19 cellular contexts compared by ENCODE assay signal in genomic region chr9:21998026-21998425, GRCh38. TPM values are rescaled to one million over a fixed set of nuclear protein-coding genes. Genes with fewer than 3 reads are reported as not detected.
A peak's percentile ranks its signal among the peaks of the same experiment; 100 is the strongest.
DNase-seq lines count a peak whose midpoint lies in the region; ATAC-seq, FAIRE-seq and TF ChIP-seq lines count a peak whose summit lies in the region.
"Had no signal": no experiment of that assay in that cellular context is flagged by ENCODE, and none has a peak within 500 bp of the region (broad histone marks: within the 10 kb centered on the region; RNA-seq: fewer than 3 reads in every experiment).

No MANE protein-coding gene starts in this region.

- H3K9ac ChIP-seq in Loucy (ENCODE audit: low read depth, low read length, poor library complexity, severe bottlenecking), result no peak overlapping the region
- H3K9ac ChIP-seq in H1 (replicated peaks in 1 of 4; ENCODE audit: extremely low read depth in 1 of 4, low read depth in 3 of 4, low read length in 3 of 4), result no peak overlapping the region

- H3K9me2 ChIP-seq in Loucy (replicated peaks; ENCODE audit: low read depth, low read length), result no peaks in the 10 kb centered on the region

- no peak overlapping the region for H4K5ac ChIP-seq in H1 (ENCODE audit: insufficient read length, low read depth, low read length)

- no peak for DNase-seq in natural killer cell
- no peak for DNase-seq in natural killer cell treated with Interleukin-12 subunit alpha and Interleukin-12 subunit beta and Interleukin-15 and Interleukin-18, amount 100 ng/mL, for 72 hours (ENCODE audit: low spot score)
- DNase-seq in H1 (ENCODE audit: low read depth in 1 of 2, low spot score in 2 of 2), result no peak
- no peak for DNase-seq in SIG-M5 treated with dmso at 0.1 percent for 504 hours (lab: John Stamatoyannopoulos, UW; ENCODE audit: unreplicated experiment)
- no peak for DNase-seq in prostate gland (ENCODE audit: low spot score)
- DNase-seq: Caco-2; CD8-positive, alpha-beta memory T cell; DMS53; GOT3; HCEC 1CT; KBM-7 had no signal

- POLR2A ChIA-PET in H1 (lab: Charles Lee; ENCODE audit: partially characterized antibody), result no interaction called here

- ATAC-seq in natural killer cell, result no peak
- ATAC-seq in natural killer cell treated with Interleukin-12 subunit alpha and Interleukin-12 subunit beta and Interleukin-15 and Interleukin-18, amount 100 ng/mL, for 72 hours, result no peak
- ATAC-seq in gastroesophageal sphincter, result no peak
- ATAC-seq in GM19395 (IDR thresholded peaks at IDR 0.05; ENCODE audit: unreplicated experiment), result no peak

- intact Hi-C loops in natural killer cell (cut with micrococcal nuclease), result no loop called here
- intact Hi-C loops in prostate gland (cut with DNase I), result no loop called here

- no peaks in the 10 kb centered on the region for H3K36me3 Mint-ChIP-seq in natural killer cell
- no peaks in the 10 kb centered on the region for H3K36me3 Mint-ChIP-seq in natural killer cell treated with Interleukin-12 subunit alpha and Interleukin-12 subunit beta and Interleukin-15 and Interleukin-18, amount 100 ng/mL, for 72 hours

- H3K9me3 ChIP-seq in Loucy (ENCODE audit: insufficient read depth, low read depth, low read length), result no peaks in the 10 kb centered on the region
- no peaks in the 10 kb centered on the region for H3K9me3 ChIP-seq in H1 (ENCODE audit: insufficient read depth in 2 of 2, low read depth in 1 of 2, low read length in 1 of 2)
- H3K9me3 ChIP-seq in gastroesophageal sphincter, result no peaks in the 10 kb centered on the region
- no peaks in the 10 kb centered on the region for H3K9me3 ChIP-seq in prostate gland
- H3K9me3 ChIP-seq: Caco-2 had no signal

- no peak overlapping the region for H3K23ac ChIP-seq in H1 (ENCODE audit: insufficient read length)

- no peak for FAIRE-seq in H1 (lab: Jason Lieb, UNC)

- H3K36me3 ChIP-seq in Loucy (ENCODE audit: insufficient read depth, low read length), result no peaks in the 10 kb centered on the region
- no peaks in the 10 kb centered on the region for H3K36me3 ChIP-seq in H1 (ENCODE audit: control insufficient read depth in 2 of 4, insufficient read depth in 4 of 4, low read length in 3 of 4)
- H3K36me3 ChIP-seq in gastroesophageal sphincter, result no peaks in the 10 kb centered on the region
- H3K36me3 ChIP-seq in prostate gland, result no peaks in the 10 kb centered on the region

- H4K20me1 ChIP-seq in Loucy (ENCODE audit: insufficient read depth, low read length, poor library complexity, severe bottlenecking), result peaks cover 23% of the 10 kb centered on the region
- peaks cover 0 to 11% of the 10 kb centered on the region in 2 experiments for H4K20me1 ChIP-seq in H1 (replicated peaks in 1 of 2; ENCODE audit: control insufficient read depth in 1 of 2, insufficient read depth in 2 of 2, low read length in 2 of 2)

- peaks cover 8 to 30% of the 10 kb centered on the region in 2 donors for H3K4me1 Mint-ChIP-seq in natural killer cell
- peaks cover 10 to 12% of the 10 kb centered on the region in 2 donors for H3K4me1 Mint-ChIP-seq in natural killer cell treated with Interleukin-12 subunit alpha and Interleukin-12 subunit beta and Interleukin-15 and Interleukin-18, amount 100 ng/mL, for 72 hours (ENCODE audit: low read depth in 2 of 2)

- peaks cover 30% of the 10 kb centered on the region for H3K4me1 ChIP-seq in Loucy (ENCODE audit: insufficient read depth, low read length, poor library complexity, severe bottlenecking)
- peaks cover 4 to 24% (median 10%) of the 10 kb centered on the region in 4 experiments; a peak in 6 of 7 replicates for H3K4me1 ChIP-seq in H1 (replicated peaks in 1 of 4; ENCODE audit: control insufficient read depth in 3 of 4, insufficient read depth in 4 of 4, low read length in 3 of 4)
- H3K4me1 ChIP-seq in gastroesophageal sphincter, result peaks cover 0 to 20% (median 0%) of the 10 kb centered on the region in 3 donors
- no peaks in the 10 kb centered on the region for H3K4me1 ChIP-seq in prostate gland (replicated peaks)

- no peak overlapping the region for H4K91ac ChIP-seq in H1 (replicated peaks; ENCODE audit: insufficient read length, low read length)

- H4K8ac ChIP-seq in H1 (ENCODE audit: extremely low read depth, insufficient read depth, low read length), result no peak overlapping the region

- H2AFZ ChIP-seq in Loucy (ENCODE audit: low read length) (no peak overlapping the region), H1 (ENCODE audit: low read length) (no peak overlapping the region)

- H2BK15ac ChIP-seq in H1 (ENCODE audit: low read length), result no peak overlapping the region

- H3K18ac ChIP-seq in H1 (ENCODE audit: extremely low read depth, low read length), result no peak overlapping the region

- TF ChIP-seq EP300 in H1 (IDR thresholded peaks at IDR 0.05; ENCODE audit: borderline replicate concordance in 1 of 2, low read depth in 2 of 2, low read length in 2 of 2) (no peak), gastroesophageal sphincter (IDR thresholded peaks at IDR 0.05) (no peak)

- WGBS in H1 (ENCODE audit: extremely low coverage in 1 of 2, insufficient coverage in 1 of 2, insufficient read length in 1 of 2, insufficient replicate concordance in 2 of 2, low coverage in 1 of 2, low lambda C conversion rate in 2 of 2, missing lambda C conversion rate in 1 of 2), 2 experiments, result 30% methylated on average over 2 of the region's 2 CpGs; no CpG with 5 or more reads in 1 of the 2 experiments
- 75 to 88% methylated on average over 2 of the region's 2 CpGs for WGBS in gastroesophageal sphincter (ENCODE audit: low coverage in 1 of 2), 2 donors
- WGBS in prostate gland, result 76% methylated on average over 2 of the region's 2 CpGs

- peaks cover 75% of the 10 kb centered on the region for H3K79me2 ChIP-seq in Loucy (ENCODE audit: insufficient read depth, low read length)
- H3K79me2 ChIP-seq in H1 (ENCODE audit: control insufficient read depth in 1 of 2, insufficient read depth in 2 of 2, low read length in 2 of 2), result no peaks in the 10 kb centered on the region

- H3K4me3 ChIP-seq in Loucy (ENCODE audit: low read length, poor library complexity, severe bottlenecking) (peak overlapping the region; percentile 99), H1 (ENCODE audit: extremely low read depth in 1 of 4, insufficient read depth in 2 of 4, low read depth in 3 of 4, low read length in 4 of 4) (no peak overlapping the region), gastroesophageal sphincter (no peak overlapping the region), prostate gland (no peak overlapping the region)

- H3K4ac ChIP-seq in H1 (replicated peaks; ENCODE audit: insufficient read length, low read depth, low read length), result no peak overlapping the region

- H2BK120ac ChIP-seq in H1 (replicated peaks; ENCODE audit: low read depth, low read length), result no peak overlapping the region

- H3K4me2 ChIP-seq in Loucy (ENCODE audit: low read depth, low read length, poor library complexity, severe bottlenecking), result peak overlapping the region; percentile 84
- H3K4me2 ChIP-seq in H1 (ENCODE audit: insufficient read depth in 1 of 2, low read depth in 2 of 2, low read length in 2 of 2), result no peak overlapping the region; a peak in 1 of 4 replicates

- peaks cover 14 to 24% of the 10 kb centered on the region in 2 donors for H3K27me3 Mint-ChIP-seq in natural killer cell (ENCODE audit: low read depth in 2 of 2)
- peaks cover 11 to 16% of the 10 kb centered on the region in 2 donors for H3K27me3 Mint-ChIP-seq in natural killer cell treated with Interleukin-12 subunit alpha and Interleukin-12 subunit beta and Interleukin-15 and Interleukin-18, amount 100 ng/mL, for 72 hours

- no peaks in the 10 kb centered on the region for H3K9me3 Mint-ChIP-seq in natural killer cell
- H3K9me3 Mint-ChIP-seq in natural killer cell treated with Interleukin-12 subunit alpha and Interleukin-12 subunit beta and Interleukin-15 and Interleukin-18, amount 100 ng/mL, for 72 hours, result no peaks in the 10 kb centered on the region
- H3K9me3 Mint-ChIP-seq: CD8-positive, alpha-beta memory T cell had no signal

- H2BK12ac ChIP-seq in H1 (ENCODE audit: low read depth, low read length), result no peak overlapping the region

- H2BK20ac ChIP-seq in H1 (ENCODE audit: low read length), result no peak overlapping the region

- no peak overlapping the region for H3K27ac Mint-ChIP-seq in natural killer cell
- no peak overlapping the region for H3K27ac Mint-ChIP-seq in natural killer cell treated with Interleukin-12 subunit alpha and Interleukin-12 subunit beta and Interleukin-15 and Interleukin-18, amount 100 ng/mL, for 72 hours
- H3K27ac Mint-ChIP-seq: CD14-positive monocyte had no signal

- no peak overlapping the region for H2AK5ac ChIP-seq in H1 (ENCODE audit: low read depth, low read length)

- TF ChIP-seq RAD21 in H1 (IDR thresholded peaks at IDR 0.05 in 1 of 2, conservative IDR thresholded peaks at IDR 0.05 in 1 of 2; ENCODE audit: low read depth in 2 of 2, low read length in 2 of 2), result no peak

- no peak for TF ChIP-seq POLR2A in H1 (IDR thresholded peaks at IDR 0.05; ENCODE audit: control extremely low read depth in 1 of 2, low read depth in 2 of 2, low read length in 2 of 2)
- TF ChIP-seq POLR2A in gastroesophageal sphincter (IDR thresholded peaks at IDR 0.05), result no peak
- no peak for TF ChIP-seq POLR2A in prostate gland (IDR thresholded peaks at IDR 0.05)

- H2BK5ac ChIP-seq in H1 (ENCODE audit: low read depth, low read length), result no peak overlapping the region; the same call in 1 of the 2 replicates

- H3F3A ChIP-seq in Loucy (ENCODE audit: low read depth), result no peaks in the 10 kb centered on the region

- no peak overlapping the region for H3K56ac ChIP-seq in H1 (replicated peaks; ENCODE audit: insufficient read length, low read depth, low read length)

- H3K27ac ChIP-seq in H1 (ENCODE audit: low read depth, low read length) (no peak overlapping the region), gastroesophageal sphincter (no peak overlapping the region), prostate gland (no peak overlapping the region)
- H3K27ac ChIP-seq: 22Rv1, HL-60 had no signal

- CTCF ChIA-PET in H1 (lab: Charles Lee; ENCODE audit: partially characterized antibody), result interaction anchor here (3.3 kb wide), 1 partner anchor 10 kb away, joined by 39 read pairs; the partner anchor contains the start of gene CDKN2B

- H3K14ac ChIP-seq in H1 (ENCODE audit: insufficient read length), result no peak overlapping the region

- H3K27me3 ChIP-seq in Loucy (ENCODE audit: insufficient read depth, low read length, poor library complexity, severe bottlenecking) (no peaks in the 10 kb centered on the region), H1 (replicated peaks in 1 of 4; ENCODE audit: control insufficient read depth in 3 of 4, extremely low read depth in 1 of 4, insufficient read depth in 3 of 4, low read length in 3 of 4) (peaks cover 14 to 54% (median 39%) of the 10 kb centered on the region in 4 experiments), gastroesophageal sphincter (peaks cover 15% of the 10 kb centered on the region), prostate gland (replicated peaks; ENCODE audit: insufficient read depth) (no peaks in the 10 kb centered on the region)

- no peak for TF ChIP-seq CTCF in natural killer cell (IDR thresholded peaks at IDR 0.05)
- TF ChIP-seq CTCF in Loucy (conservative IDR thresholded peaks at IDR 0.05; ENCODE audit: low read length), result no peak
- TF ChIP-seq CTCF in H1 (IDR thresholded peaks at IDR 0.05; ENCODE audit: control extremely low read depth in 1 of 3, insufficient read depth in 1 of 3, low read depth in 1 of 3, low read length in 3 of 3), result no peak
- TF ChIP-seq CTCF in gastroesophageal sphincter (IDR thresholded peaks at IDR 0.05), result no peak
- TF ChIP-seq CTCF in prostate gland (IDR thresholded peaks at IDR 0.05), result no peak

- no peaks in the 10 kb centered on the region for H3K79me1 ChIP-seq in H1 (ENCODE audit: low read depth, low read length)

- peak overlapping the region; percentile 32 for H3K4me3 Mint-ChIP-seq in natural killer cell
- H3K4me3 Mint-ChIP-seq in natural killer cell treated with Interleukin-12 subunit alpha and Interleukin-12 subunit beta and Interleukin-15 and Interleukin-18, amount 100 ng/mL, for 72 hours, result no peak overlapping the region

- H3K23me2 ChIP-seq in H1 (ENCODE audit: low read depth, low read length), result peaks cover 25% of the 10 kb centered on the region

RNA-seq across cellular contexts. Expression of gene CDKN2B-AS1, which starts 3.4 kb away (rescaled TPM):
- total RNA-seq in natural killer cell (1 to 10 TPM; 2.6 to 4.3 (median 3.1) TPM), gastroesophageal sphincter (1 to 10 TPM in 1 of 4 donors, under 1 TPM in 2, not detected in 1; 0.42 to 3.9 (median 0.69) TPM), prostate gland (under 1 TPM in 1 of 2 donors, not detected in 1; 0.62 TPM)
- 1 to 10 TPM; 2.0 to 2.4 TPM for total RNA-seq in natural killer cell treated with Interleukin-12 subunit alpha and Interleukin-12 subunit beta and Interleukin-15 and Interleukin-18, amount 100 ng/mL, for 72 hours
- total RNA-seq in H1 (2021; fragmentation: NEBNext Ultra II Directional; extraction: Animal tissue kit (Norgen Biotek cat#: 25700)), result not detected in 2 replicates
- not detected in 2 replicates for polyA plus RNA-seq in H1 (2011; rRNA removed)
- polyA plus RNA-seq in H1 (2011; cell fraction: cytosol; rRNA removed), result not detected
- not detected for polyA plus RNA-seq in H1 (2011; cell fraction: nucleus; rRNA removed)
- not detected in 4 replicates for polyA plus RNA-seq in H1 (2012, experiment 1 of 2)
- polyA plus RNA-seq in H1 (2012, experiment 2 of 2), result not detected
- not detected for polyA plus RNA-seq in H1 (2013, experiment 1 of 2)
- polyA plus RNA-seq in H1 (2013, experiment 2 of 2), result not detected
- polyA minus RNA-seq in H1 (2011; rRNA and poly(A)+ RNA removed), result not detected in 2 replicates
- not detected for polyA minus RNA-seq in H1 (2011; cell fraction: cytosol; rRNA and poly(A)+ RNA removed)
- not detected for polyA minus RNA-seq in H1 (2011; cell fraction: nucleus; rRNA and poly(A)+ RNA removed)
- total RNA-seq: A673, Daoy had no signal
- polyA plus RNA-seq: CD8-positive, alpha-beta memory T cell had no signal

RNA-seq across cellular contexts. Expression of gene CDKN2A, which starts 3.8 kb away (rescaled TPM):
- total RNA-seq in natural killer cell (1 to 10 TPM; 3.5 to 7.7 (median 3.8) TPM), gastroesophageal sphincter (1 to 10 TPM in 2 of 4 donors, under 1 TPM in 1, not detected in 1; 0.94 to 9.7 (median 2.7) TPM), prostate gland (1 to 10 TPM in 1 of 2 donors, under 1 TPM in 1; 0.55 to 4.5 TPM)
- 10 to 100 TPM in 1 of 2 donors, 1 to 10 TPM in 1; 3.9 to 15.7 TPM for total RNA-seq in natural killer cell treated with Interleukin-12 subunit alpha and Interleukin-12 subunit beta and Interleukin-15 and Interleukin-18, amount 100 ng/mL, for 72 hours
- 0.69 and 0.73 TPM in 2 replicates for total RNA-seq in H1 (2021; fragmentation: NEBNext Ultra II Directional; extraction: Animal tissue kit (Norgen Biotek cat#: 25700))
- 0.51 and 0.91 TPM in 2 replicates for polyA plus RNA-seq in H1 (2011; rRNA removed)
- polyA plus RNA-seq in H1 (2011; cell fraction: cytosol; rRNA removed), result 0.52 TPM
- polyA plus RNA-seq in H1 (2011; cell fraction: nucleus; rRNA removed), result 0.50 TPM
- 0.21 to 0.46 TPM (median 0.37 TPM) in 3 of 4 replicates, not detected in the other for polyA plus RNA-seq in H1 (2012, experiment 1 of 2)
- 0.56 TPM for polyA plus RNA-seq in H1 (2012, experiment 2 of 2)
- polyA plus RNA-seq in H1 (2013, experiment 1 of 2), result 0.85 TPM
- polyA plus RNA-seq in H1 (2013, experiment 2 of 2), result 0.77 TPM
- not detected in 2 replicates for polyA minus RNA-seq in H1 (2011; rRNA and poly(A)+ RNA removed)
- polyA minus RNA-seq in H1 (2011; cell fraction: cytosol; rRNA and poly(A)+ RNA removed), result 1.1 TPM
- polyA minus RNA-seq in H1 (2011; cell fraction: nucleus; rRNA and poly(A)+ RNA removed), result 3.7 TPM
- total RNA-seq: A673, Daoy had no signal

RNA-seq across cellular contexts. Expression of gene CDKN2B, which starts 11.1 kb away (rescaled TPM):
- total RNA-seq in natural killer cell (under 1 TPM in 2 of 3 donors, not detected in 1; 0.16 to 0.30 TPM), gastroesophageal sphincter (10 to 100 TPM in 1 of 4 donors, 1 to 10 TPM in 3; 6.2 to 21.6 (median 9.3) TPM), prostate gland (1 to 10 TPM; 5.4 to 8.8 TPM)
- 1 to 10 TPM; 1.6 to 5.0 TPM for total RNA-seq in natural killer cell treated with Interleukin-12 subunit alpha and Interleukin-12 subunit beta and Interleukin-15 and Interleukin-18, amount 100 ng/mL, for 72 hours
- 0.31 and 0.88 TPM in 2 replicates for total RNA-seq in H1 (2021; fragmentation: NEBNext Ultra II Directional; extraction: Animal tissue kit (Norgen Biotek cat#: 25700))
- polyA plus RNA-seq in H1 (2011; rRNA removed), result 0.11 and 0.20 TPM in 2 replicates
- polyA plus RNA-seq in H1 (2011; cell fraction: cytosol; rRNA removed), result 0.06 TPM
- 0.07 TPM for polyA plus RNA-seq in H1 (2011; cell fraction: nucleus; rRNA removed)
- 0.10 to 0.80 TPM (median 0.17 TPM) in 4 replicates for polyA plus RNA-seq in H1 (2012, experiment 1 of 2)
- polyA plus RNA-seq in H1 (2012, experiment 2 of 2), result not detected
- polyA plus RNA-seq in H1 (2013, experiment 1 of 2), result 0.10 TPM
- 0.15 TPM for polyA plus RNA-seq in H1 (2013, experiment 2 of 2)
- polyA minus RNA-seq in H1 (2011; rRNA and poly(A)+ RNA removed), result not detected in 2 replicates
- not detected for polyA minus RNA-seq in H1 (2011; cell fraction: cytosol; rRNA and poly(A)+ RNA removed)
- polyA minus RNA-seq in H1 (2011; cell fraction: nucleus; rRNA and poly(A)+ RNA removed), result 2.1 TPM
- total RNA-seq: A673, Daoy had no signal
